ENCODE assay signal across 1 cellular context in genomic region chr15:40339621-40339945, GRCh38.
TF ChIP-seq lines count a peak whose summit lies in the region.

No MANE protein-coding gene starts in this region.

TF ChIP-seq in GM23338, 12 proteins besides CTCF, POLR2A, EP300 and RAD21:
- no peak for TF ChIP-seq ETS1 (IDR thresholded peaks at IDR 0.05)
- no peak for TF ChIP-seq NANOG (IDR thresholded peaks at IDR 0.05; ENCODE audit: borderline replicate concordance)
- no peak for TF ChIP-seq ZNF114 (CRISPR knock-in tag; IDR thresholded peaks at IDR 0.05)
- no peak for TF ChIP-seq ZNF331 (CRISPR knock-in tag; IDR thresholded peaks at IDR 0.05; ENCODE audit: low read depth)
- TF ChIP-seq ZNF462 (CRISPR knock-in tag; IDR thresholded peaks at IDR 0.05) = no peak
- no peak for TF ChIP-seq STAT1 (IDR thresholded peaks at IDR 0.05; ENCODE audit: unreplicated experiment)
- TF ChIP-seq CREB1 (CRISPR knock-in tag; IDR thresholded peaks at IDR 0.05; ENCODE audit: low read depth) = no peak
- TF ChIP-seq EZH2 (IDR thresholded peaks at IDR 0.05; ENCODE audit: low read depth, unreplicated experiment) = no peak
